8 cellular contexts compared by ENCODE assay signal in the genomic region with DNA sequence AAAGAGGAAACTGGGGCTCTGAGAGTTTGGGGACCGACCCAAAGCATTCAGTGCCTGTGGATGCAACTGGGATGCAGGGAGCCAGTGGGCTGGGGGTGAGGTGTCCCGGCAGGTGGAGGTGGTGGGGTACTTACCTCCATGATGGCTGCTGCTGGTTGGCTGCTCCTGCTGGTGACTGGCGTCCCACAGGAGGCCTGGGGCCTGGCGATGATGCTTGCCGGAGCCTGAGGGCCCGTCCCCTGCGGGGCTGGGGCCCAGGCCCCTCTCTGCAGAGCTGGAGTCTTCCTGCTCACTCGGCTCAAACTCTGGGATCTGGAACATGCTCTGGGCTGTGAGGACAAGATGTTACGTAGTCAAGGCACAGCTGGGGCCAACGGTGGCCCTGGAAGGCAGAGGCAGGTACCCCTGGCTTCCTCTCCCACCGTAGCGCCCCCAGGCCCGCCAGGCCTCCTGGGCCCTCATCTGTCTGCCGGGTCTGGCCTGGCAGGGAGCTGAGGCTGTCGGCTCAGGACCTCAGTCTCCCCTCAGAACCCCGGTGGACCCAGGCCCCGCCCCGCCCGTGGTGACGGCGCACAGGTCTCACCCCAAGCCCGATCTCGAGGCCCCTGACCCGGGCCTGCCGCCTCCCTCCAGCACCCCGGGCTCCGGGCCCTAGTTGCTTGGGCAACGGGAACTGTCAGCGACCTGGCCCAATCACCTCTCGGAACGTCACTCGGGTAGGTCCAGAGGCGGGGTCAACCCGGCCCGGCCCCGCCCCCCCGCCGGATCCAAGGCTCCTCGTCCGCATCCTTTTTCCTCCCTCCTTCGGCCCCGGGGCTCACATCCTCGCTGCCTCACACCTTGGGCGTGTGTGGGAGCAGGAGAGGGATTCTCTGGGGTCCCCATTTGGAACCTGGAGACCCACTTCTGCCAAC.
DNase-seq lines count a peak whose midpoint lies in the region; ATAC-seq and TF ChIP-seq lines count a peak whose summit lies in the region.

A gene (minus strand): TSS at position 618 of the 914 bp plus-strand sequence. CDS start 297 bp downstream, at position 321.

- peaks cover 29% of the 10 kb centered on the region for H3K79me2 ChIP-seq in MM.1S (ENCODE audit: low read length)

- no peaks in the 10 kb centered on the region for H3K9me3 ChIP-seq in ES-I3 (ENCODE audit: control insufficient read depth, insufficient read depth, low read length)
- peaks cover 2% of the 10 kb centered on the region; the same call in 1 of the 2 replicates for H3K9me3 ChIP-seq in HAP-1
- no peaks in the 10 kb centered on the region for H3K9me3 ChIP-seq in MM.1S (replicated peaks; ENCODE audit: insufficient read depth, low read length)

- ATAC-seq in stimulated activated naive CD8-positive, alpha-beta T cell treated with anti-CD3 and anti-CD28 coated beads, Interleukin-15, Interleukin-2, amounts not matched to agents 100 U/mL and 50 U/mL, for 24 hours = peak; percentile 93

- H3K4me3 ChIP-seq in HAP-1 (peak within 1 kb of the TSS; percentile 77), MM.1S (ENCODE audit: low read length) (peak within 1 kb of the TSS; percentile 75), fibroblast of pulmonary artery (replicated peaks; ENCODE audit: low read depth, low read length) (peak within 1 kb of the TSS; percentile 75)

- 0 out of 2 replicates have a peak, but pooled peaks cover 4% of the 10 kb centered on the region for H3K4me1 ChIP-seq in ES-I3 (ENCODE audit: insufficient read depth, low read length)
- H3K4me1 ChIP-seq in HAP-1 = peaks cover 14% of the 10 kb centered on the region
- peaks cover 10% of the 10 kb centered on the region for H3K4me1 ChIP-seq in MM.1S (ENCODE audit: low read length)

- peak within 1 kb of the TSS; percentile 90 to 93 (median 93) for H3K4me3 Mint-ChIP-seq in nephron

- peaks cover 8% of the 10 kb centered on the region for H3K4me1 Mint-ChIP-seq in nephron

- H3K9ac ChIP-seq in ES-I3 (ENCODE audit: low read depth, low read length) (peak within 1 kb of the TSS; percentile 92), MM.1S (ENCODE audit: low read length) (peak within 1 kb of the TSS; percentile 98)

- H3K4me2 ChIP-seq in MM.1S (ENCODE audit: low read depth, low read length) = peak within 1 kb of the TSS; percentile 100

- H3K27me3 ChIP-seq in HAP-1 (ENCODE audit: low read depth) (no peaks in the 10 kb centered on the region), MM.1S (replicated peaks; ENCODE audit: insufficient read depth, low read length) (no peaks in the 10 kb centered on the region)

- no peaks in the 10 kb centered on the region for H3K9me2 ChIP-seq in MM.1S (replicated peaks; ENCODE audit: insufficient read depth, low read length)

- DNase-seq in HAP-1 (ENCODE audit: low spot score in 2 of 2) = peak; percentile 86 to 96
- DNase-seq in MM.1S = peak; percentile 96
- DNase-seq in SHP77 treated with DMSO at 0.1 percent for 48 hours (lab: John Stamatoyannopoulos, UW) = peak; percentile 73
- DNase-seq in activated effector memory CD4-positive, alpha-beta T cell treated with anti-CD3 and anti-CD28 coated beads, Interleukin-2, amount 50 U/mL, for 16 hours = peak; percentile 97
- peak; percentile 91 for DNase-seq in fibroblast of pulmonary artery (ENCODE audit: low read depth)
- DNase-seq in stimulated activated naive CD8-positive, alpha-beta T cell treated with anti-CD3 and anti-CD28 coated beads, Interleukin-15, Interleukin-2, amounts not matched to agents 100 U/mL and 50 U/mL, for 24 hours = peak; percentile 95

- peaks cover 22% of the 10 kb centered on the region for H3K36me3 Mint-ChIP-seq in nephron (ENCODE audit: low read depth)

- peak within 1 kb of the TSS; percentile 35 to 88 (median 86) for H3K27ac Mint-ChIP-seq in nephron

- H3K27ac ChIP-seq in MM.1S (ENCODE audit: low read length) = peak within 1 kb of the TSS; percentile 99

- H4K20me1 ChIP-seq in MM.1S (ENCODE audit: insufficient read depth, low read length) = no peaks in the 10 kb centered on the region

- TF ChIP-seq CTCF in MM.1S (IDR thresholded peaks at IDR 0.05; ENCODE audit: low read length) (no peak), fibroblast of pulmonary artery (IDR thresholded peaks at IDR 0.05; ENCODE audit: low read length, missing control alignments) (no peak), nephron (IDR thresholded peaks at IDR 0.05; ENCODE audit: unreplicated experiment in 3 of 3) (no peak)

- in situ Hi-C loops in HAP-1 (cut with MboI; ENCODE audit: low sequenced_read_pairs) = no loop called here

- H3K36me3 ChIP-seq in ES-I3 (ENCODE audit: insufficient read depth, low read length) = no peaks in the 10 kb centered on the region; the same call in 1 of the 2 replicates
- peaks cover 6% of the 10 kb centered on the region; the same call in 1 of the 2 replicates for H3K36me3 ChIP-seq in HAP-1 (replicated peaks)
- no peaks in the 10 kb centered on the region for H3K36me3 ChIP-seq in MM.1S (replicated peaks; ENCODE audit: insufficient read depth, low read length)

- peaks cover 13% of the 10 kb centered on the region for H3K27me3 Mint-ChIP-seq in nephron (ENCODE audit: low read depth)

- H3K9me3 Mint-ChIP-seq in nephron = no peaks in the 10 kb centered on the region

- H3F3A ChIP-seq in MM.1S (ENCODE audit: insufficient read depth, low read length) = peaks cover 7% of the 10 kb centered on the region

- H2AFZ ChIP-seq in MM.1S (ENCODE audit: low read length) = peak within 1 kb of the TSS; percentile 97

Comparison
In these comparisons a context has a peak if more than half of its experiments do, and no peak if none do; other contexts are left out.
1. Peak in every context shown above with its lines: DNase-seq, ATAC-seq, H3K4me3 ChIP-seq and H3K27ac ChIP-seq.